Comparison of ENCODE assay signal across 1 cellular context in genomic region chr1:160652065-160652641, GRCh38.
TF ChIP-seq lines count a peak whose summit lies in the region.
"Not testable (repeated sequence)": the region's sequence is repeated elsewhere in the genome, so short reads cannot be mapped to it uniquely, and the experiment has no call there.

No MANE protein-coding gene starts in this region.

TF ChIP-seq in K562, 482 proteins besides CTCF, POLR2A, EP300 and RAD21 (continues in another document):
- TF ChIP-seq ZNF740 (CRISPR knock-in tag; IDR thresholded peaks at IDR 0.05); TEAD4 (CRISPR knock-in tag; IDR thresholded peaks at IDR 0.05; ENCODE audit: borderline replicate concordance); NR2C1 (IDR thresholded peaks at IDR 0.05): not testable (repeated sequence)
- peak in 1 of 2 experiments; percentile 77; a peak in 2 of 4 replicates for TF ChIP-seq ZNF740 (tag; IDR thresholded peaks at IDR 0.05)
- TF ChIP-seq TEAD2 (tag; IDR thresholded peaks at IDR 0.05): 0 out of 2 replicates have a peak, but pooled peaks have one; percentile 50
- 0 out of 2 replicates have a peak, but pooled peaks have one; percentile 28 for TF ChIP-seq TEAD4 (IDR thresholded peaks at IDR 0.05; ENCODE audit: low read length)
- TF ChIP-seq HDAC8 (tag; IDR thresholded peaks at IDR 0.05): peak; percentile 80; the same call in 1 of the 2 replicates
- TF ChIP-seq HBP1 (CRISPR knock-in tag; IDR thresholded peaks at IDR 0.05): peak; percentile 73; the same call in 1 of the 2 replicates
- TF ChIP-seq ZNF449 (CRISPR knock-in tag; IDR thresholded peaks at IDR 0.05): peak; percentile 82
- TF ChIP-seq ZNF311 (CRISPR knock-in tag; IDR thresholded peaks at IDR 0.05): peak; percentile 95
- TF ChIP-seq NR2C1 (tag; IDR thresholded peaks at IDR 0.05): peak; percentile 83
- peak; percentile 63 for TF ChIP-seq MGA (IDR thresholded peaks at IDR 0.05)
- TF ChIP-seq MAX (CRISPR knock-in tag; IDR thresholded peaks at IDR 0.05): peak; percentile 49; the same call in 1 of the 2 replicates
- TF ChIP-seq ZNF324 (CRISPR knock-in tag; IDR thresholded peaks at IDR 0.05): 0 out of 2 replicates have a peak, but pooled peaks have one; percentile 43
- 0 out of 2 replicates have a peak, but pooled peaks have one; percentile 44 for TF ChIP-seq NFXL1 (CRISPR knock-in tag; IDR thresholded peaks at IDR 0.05)
- peak; percentile 58; the same call in 1 of the 2 replicates for TF ChIP-seq BHLHE40 (IDR thresholded peaks at IDR 0.05; ENCODE audit: low read length)
- peak; percentile 85 for TF ChIP-seq ZBTB9 (CRISPR knock-in tag; IDR thresholded peaks at IDR 0.05)
- 0 out of 2 replicates have a peak, but pooled peaks have one; percentile 11 for TF ChIP-seq PKNOX1 (IDR thresholded peaks at IDR 0.05)
- TF ChIP-seq TAL1 (IDR thresholded peaks at IDR 0.05): peak; percentile 10; the same call in 1 of the 2 replicates
- TF ChIP-seq MAZ (CRISPR knock-in tag; conservative IDR thresholded peaks at IDR 0.05 in 1 of 2, IDR thresholded peaks at IDR 0.05 in 1 of 2): peak in 1 of 2 experiments; percentile 39; a peak in 2 of 4 replicates
- TF ChIP-seq ZKSCAN3 (CRISPR knock-in tag; IDR thresholded peaks at IDR 0.05): 0 out of 2 replicates have a peak, but pooled peaks have one; percentile 19
- TF ChIP-seq BCL6 (CRISPR knock-in tag; IDR thresholded peaks at IDR 0.05): peak; percentile 56; the same call in 1 of the 2 replicates
- TF ChIP-seq PTRF (tag; IDR thresholded peaks at IDR 0.05): peak; percentile 77
- TF ChIP-seq TCF15 (CRISPR knock-in tag; IDR thresholded peaks at IDR 0.05): 0 out of 2 replicates have a peak, but pooled peaks have one; percentile 79
- peak; percentile 86 for TF ChIP-seq ESRRA (IDR thresholded peaks at IDR 0.05; ENCODE audit: borderline replicate concordance, low read depth)
- peak; percentile 44; the same call in 1 of the 2 replicates for TF ChIP-seq ETV1 (tag; conservative IDR thresholded peaks at IDR 0.05; ENCODE audit: low read depth)
- TF ChIP-seq RREB1 (CRISPR knock-in tag; IDR thresholded peaks at IDR 0.05): 0 out of 2 replicates have a peak, but pooled peaks have one; percentile 54
